In genomic region chr7:114540291-114540690, GRCh38 we compare ENCODE assay signal across 29 cellular contexts.
"Had no signal": no experiment of that assay in that cellular context is flagged by ENCODE, and none has a peak within 500 bp of the region (broad histone marks: within the 10 kb centered on the region; RNA-seq: fewer than 3 reads in every experiment).

No MANE protein-coding gene starts in this region.

- ATAC-seq: activated CD4-positive, CD25-positive, alpha-beta regulatory T cell treated with anti-CD3 and anti-CD28 coated beads, Interleukin-2, amount 50 U/mL, for 24 hours; activated CD8-positive, alpha-beta T cell treated with anti-CD3 and anti-CD28 coated beads for 36 hours; activated T-cell treated with anti-CD3 and anti-CD28 coated beads, Interleukin-2, amount 50 U/mL, for 4 hours; activated T-helper 17 cell treated with anti-CD3 and anti-CD28 coated beads, Interleukin-2, amount 50 U/mL, for 72 hours; body of pancreas; effector memory CD8-positive, alpha-beta T cell; gastroesophageal sphincter had no signal

- H3K36me3 ChIP-seq: esophagus squamous epithelium, gastroesophageal sphincter, WERI-Rb-1 had no signal

- H3K4me3 Mint-ChIP-seq: activated B cell treated with CpG ODN at 0.5 μM for 24 hours; activated CD8-positive, alpha-beta T cell treated with anti-CD3 and anti-CD28 coated beads for 36 hours; activated naive CD8-positive, alpha-beta T cell; activated T-cell treated with anti-CD3 and anti-CD28 coated beads, Interleukin-2, amount 50 U/mL, for 4 hours; activated T-helper 17 cell treated with anti-CD3 and anti-CD28 coated beads, Interleukin-2, amount 50 U/mL, for 72 hours; effector memory CD8-positive, alpha-beta T cell; T-helper 1 cell treated with Interleukin-12 subunit alpha and Interleukin-12 subunit beta and Interleukin-4 antibody, amounts not matched to agents 30 μg/mL and 1 μg/mL, for 36 hours; T-helper 2 cell treated with Interferon-gamma antibody and Interleukin-4, amounts not matched to agents 5 μg/mL and 100 μg/mL, for 36 hours had no signal

- H3K27ac Mint-ChIP-seq: activated B cell treated with CpG ODN at 0.5 μM for 24 hours; activated CD8-positive, alpha-beta T cell treated with anti-CD3 and anti-CD28 coated beads for 36 hours; activated naive CD8-positive, alpha-beta T cell; activated T-helper 17 cell treated with anti-CD3 and anti-CD28 coated beads, Interleukin-2, amount 50 U/mL, for 72 hours; effector memory CD8-positive, alpha-beta T cell; T-helper 1 cell treated with Interleukin-12 subunit alpha and Interleukin-12 subunit beta and Interleukin-4 antibody, amounts not matched to agents 30 μg/mL and 1 μg/mL, for 36 hours; T-helper 2 cell treated with Interferon-gamma antibody and Interleukin-4, amounts not matched to agents 5 μg/mL and 100 μg/mL, for 36 hours had no signal

- H3K9me3 ChIP-seq: body of pancreas, esophagus squamous epithelium, gastroesophageal sphincter had no signal

- H3K4me1 Mint-ChIP-seq: activated B cell treated with CpG ODN at 0.5 μM for 24 hours; activated T-helper 17 cell treated with anti-CD3 and anti-CD28 coated beads, Interleukin-2, amount 50 U/mL, for 72 hours had no signal

- H3K4me3 ChIP-seq: body of pancreas, esophagus squamous epithelium, gastroesophageal sphincter had no signal

- H3K9me3 Mint-ChIP-seq: activated B cell treated with CpG ODN at 0.5 μM for 24 hours; activated CD8-positive, alpha-beta T cell treated with anti-CD3 and anti-CD28 coated beads for 36 hours; activated T-cell treated with anti-CD3 and anti-CD28 coated beads, Interleukin-2, amount 50 U/mL, for 4 hours; activated T-helper 17 cell treated with anti-CD3 and anti-CD28 coated beads, Interleukin-2, amount 50 U/mL, for 72 hours; effector memory CD8-positive, alpha-beta T cell; T-helper 1 cell treated with Interleukin-12 subunit alpha and Interleukin-12 subunit beta and Interleukin-4 antibody, amounts not matched to agents 30 μg/mL and 1 μg/mL, for 36 hours; T-helper 2 cell treated with Interferon-gamma antibody and Interleukin-4, amounts not matched to agents 5 μg/mL and 100 μg/mL, for 36 hours had no signal

- H3K36me3 Mint-ChIP-seq: activated naive CD8-positive, alpha-beta T cell had no signal

- DNase-seq: activated B cell treated with CpG ODN at 0.5 μM for 24 hours; activated CD4-positive, alpha-beta T cell treated with anti-CD3 and anti-CD28 coated beads for 48 hours; activated CD4-positive, alpha-beta T cell treated with anti-CD3 and anti-CD28 coated beads, Interleukin-2, amount 50 U/mL, for 1 hour; activated CD4-positive, alpha-beta T cell treated with anti-CD3 and anti-CD28 coated beads, Interleukin-2, amount 50 U/mL, for 48 hours; activated CD8-positive, alpha-beta memory T cell treated with anti-CD3 and anti-CD28 coated beads for 24 hours; activated effector memory CD4-positive, alpha-beta T cell treated with Interleukin-2 at 50 U/mL for 16 hours; activated gamma-delta T cell treated with Interleukin-2 at 50 U/mL for 16 hours; activated naive CD4-positive, alpha-beta T cell treated with anti-CD3 and anti-CD28 coated beads, Interleukin-2, amount 50 U/mL, for 16 hours; activated naive CD4-positive, alpha-beta T cell treated with Interleukin-2 at 50 U/mL for 16 hours; activated T-cell treated with anti-CD3 and anti-CD28 coated beads, Interleukin-2, amount 50 U/mL, for 4 hours; aorta; caudate nucleus; cortex of kidney; effector CD4-positive, alpha-beta T cell; effector memory CD8-positive, alpha-beta T cell; esophagus squamous epithelium; hippocampal formation; T1000 had no signal

- H3K4me1 ChIP-seq: body of pancreas, esophagus squamous epithelium, foreskin keratinocyte had no signal

- H3K27me3 ChIP-seq: body of pancreas, esophagus squamous epithelium, foreskin keratinocyte, gastroesophageal sphincter had no signal

- H3K27me3 Mint-ChIP-seq: activated B cell treated with CpG ODN at 0.5 μM for 24 hours; activated CD8-positive, alpha-beta T cell treated with anti-CD3 and anti-CD28 coated beads for 36 hours; activated naive CD8-positive, alpha-beta T cell; activated T-helper 17 cell treated with anti-CD3 and anti-CD28 coated beads, Interleukin-2, amount 50 U/mL, for 72 hours; effector memory CD8-positive, alpha-beta T cell had no signal

- H3K27ac ChIP-seq: body of pancreas, epithelial cell of prostate, esophagus squamous epithelium, foreskin keratinocyte, gastroesophageal sphincter, WERI-Rb-1 had no signal
